ENCODE assay signal across 10 cellular contexts in genomic region chr15:64851503-64851840, GRCh38. TPM values are rescaled to one million over a fixed set of nuclear protein-coding genes. Genes with fewer than 3 reads are reported as not detected.
DNase-seq lines count a peak whose midpoint lies in the region; ATAC-seq and TF ChIP-seq lines count a peak whose summit lies in the region.
"Had no signal": no experiment of that assay in that cellular context is flagged by ENCODE, and none has a peak within 500 bp of the region (broad histone marks: within the 10 kb centered on the region; RNA-seq: fewer than 3 reads in every experiment).

No MANE protein-coding gene starts in this region.

- H3K27ac ChIP-seq in ACC112 (ENCODE audit: low read depth, low read length) (peak overlapping the region; percentile 30), endodermal cell (ENCODE audit: low read depth, low read length) (no peak overlapping the region), muscle layer of colon (ENCODE audit: low read depth, low read length) (peak overlapping the region; percentile 80)

- no peaks in the 10 kb centered on the region for H3K9me3 Mint-ChIP-seq in endodermal cell
- H3K9me3 Mint-ChIP-seq: CD4-positive, alpha-beta T cell had no signal

- 63 to 80% methylated on average over 2 to 6 of the region's 6 CpGs for WGBS in endodermal cell (ENCODE audit: insufficient coverage in 1 of 2, insufficient read length in 1 of 2), 2 experiments

- H3K27ac Mint-ChIP-seq in endodermal cell: peak overlapping the region; percentile 1

- H3K27me3 Mint-ChIP-seq in endodermal cell (ENCODE audit: insufficient read depth): no peaks in the 10 kb centered on the region
- H3K27me3 Mint-ChIP-seq: CD4-positive, alpha-beta T cell had no signal

- peaks cover 13% of the 10 kb centered on the region for H3K4me1 Mint-ChIP-seq in endodermal cell

- ATAC-seq in GM18909 (IDR thresholded peaks at IDR 0.05; ENCODE audit: poor library complexity, unreplicated experiment) (no peak), GM18498 (IDR thresholded peaks at IDR 0.05; ENCODE audit: unreplicated experiment) (no peak)

- DNase-seq in NCI-H226 (peak; percentile 75), endodermal cell (peak; percentile 67), NCI-H146 treated with DMSO at 0.1 percent for 48 hours (lab: John Stamatoyannopoulos, UW; ENCODE audit: unreplicated experiment) (no peak)
- DNase-seq in stimulated activated naive CD4-positive, alpha-beta T cell (lab: John Stamatoyannopoulos, UW): no peak
- DNase-seq: CD4-positive, alpha-beta T cell; NCI-H1417 treated with DMSO at 0.1 percent for 48 hours had no signal

- H3K4me3 Mint-ChIP-seq in endodermal cell: no peak overlapping the region
- H3K4me3 Mint-ChIP-seq: CD4-positive, alpha-beta T cell had no signal

- peaks cover 40% of the 10 kb centered on the region for H3K36me3 Mint-ChIP-seq in endodermal cell (ENCODE audit: low read depth)

- H3K27me3 ChIP-seq in ACC112 (ENCODE audit: insufficient read depth, low read length) (no peaks in the 10 kb centered on the region), endodermal cell (ENCODE audit: control insufficient read depth, insufficient read depth, low read length, poor library complexity, severe bottlenecking) (no peaks in the 10 kb centered on the region), muscle layer of colon (ENCODE audit: control insufficient read depth in 1 of 2, insufficient read depth in 2 of 2, low read length in 2 of 2) (no peaks in the 10 kb centered on the region)

- H3K36me3 ChIP-seq in ACC112 (ENCODE audit: insufficient read depth, low read length) (peaks cover 17% of the 10 kb centered on the region; the same call in 1 of the 2 replicates), endodermal cell (ENCODE audit: control insufficient read depth, insufficient read depth, low read length) (peaks cover 30% of the 10 kb centered on the region), muscle layer of colon (ENCODE audit: insufficient read depth, low read length) (peaks cover 41% of the 10 kb centered on the region)

- no peak overlapping the region for H3K4me3 ChIP-seq in ACC112 (ENCODE audit: low read depth, low read length)
- H3K4me3 ChIP-seq in endodermal cell (ENCODE audit: low read length): no peak overlapping the region
- no peak overlapping the region for H3K4me3 ChIP-seq in muscle layer of colon (ENCODE audit: low read depth in 1 of 2, low read length in 2 of 2)

- H3K4me1 ChIP-seq in ACC112 (ENCODE audit: control insufficient read depth, insufficient read depth, low read length, unreplicated experiment) (peaks cover 53% of the 10 kb centered on the region), endodermal cell (ENCODE audit: control insufficient read depth, insufficient read depth, low read length) (no peaks in the 10 kb centered on the region), muscle layer of colon (ENCODE audit: insufficient read depth, low read length) (peaks cover 67% of the 10 kb centered on the region)

- peaks cover 65% of the 10 kb centered on the region for H3K79me2 ChIP-seq in ACC112 (ENCODE audit: control insufficient read depth, insufficient read depth, low read length, unreplicated experiment)

- no peak overlapping the region for H2AFZ ChIP-seq in ACC112 (ENCODE audit: low read length, unreplicated experiment)

- H3K9me3 ChIP-seq in endodermal cell (ENCODE audit: control insufficient read depth, low read length) (no peaks in the 10 kb centered on the region), muscle layer of colon (ENCODE audit: low read length) (no peaks in the 10 kb centered on the region)

- no peak for TF ChIP-seq CTCF in endodermal cell (conservative IDR thresholded peaks at IDR 0.05)

- no peak overlapping the region for H3K9ac ChIP-seq in endodermal cell (ENCODE audit: extremely low read depth, low read length, poor library complexity, severe bottlenecking)
- H3K9ac ChIP-seq in muscle layer of colon (ENCODE audit: low read length): peak overlapping the region; percentile 47

RNA-seq across cellular contexts. Expression of gene PLEKHO2, which starts 9.8 kb away (rescaled TPM):
- 10 to 100 TPM; 10.2 to 12.9 TPM for total RNA-seq in endodermal cell
- polyA plus RNA-seq in endodermal cell (2013, experiment 1 of 2): 10.9 TPM
- polyA plus RNA-seq in endodermal cell (2013, experiment 2 of 2): 10.4 TPM

RNA-seq across cellular contexts. Expression of gene PIF1, which starts 26.0 kb away (rescaled TPM):
- total RNA-seq in endodermal cell: 10 to 100 TPM; 60.7 to 64.6 TPM
- 46.2 TPM for polyA plus RNA-seq in endodermal cell (2013, experiment 1 of 2)
- 44.8 TPM for polyA plus RNA-seq in endodermal cell (2013, experiment 2 of 2)

Comparison
In these comparisons a context has a peak if more than half of its experiments do, and no peak if none do; other contexts are left out.
1. DNase-seq: peak in NCI-H226 (single experiment) and endodermal cell (single experiment); none in stimulated activated naive CD4-positive, alpha-beta T cell (0 of 6) and NCI-H146 treated with DMSO at 0.1 percent for 48 hours (single experiment).